Comparison of ENCODE assay signal across 8 cellular contexts in the genomic region with DNA sequence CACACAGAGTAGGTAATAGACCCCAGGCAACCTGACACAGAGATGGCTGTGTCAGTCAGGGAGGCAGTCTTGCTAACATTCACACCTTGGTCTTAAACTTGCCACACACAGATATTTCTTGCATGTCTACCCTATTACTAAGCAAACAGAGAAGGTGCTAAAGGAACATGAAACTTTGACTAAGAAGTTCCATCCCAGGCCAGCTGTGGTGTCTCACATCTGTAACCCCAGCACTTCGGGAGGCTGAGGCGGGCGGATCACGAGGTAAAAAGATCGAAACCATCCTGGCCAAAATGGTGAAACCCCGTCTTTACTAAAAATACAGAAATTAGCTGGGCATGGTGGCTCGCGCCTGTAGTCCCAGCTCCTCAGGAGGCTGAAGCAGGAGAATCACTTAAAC.
DNase-seq lines count a peak whose midpoint lies in the region; ATAC-seq and TF ChIP-seq lines count a peak whose summit lies in the region.

No MANE protein-coding gene starts in this region.

- no peak overlapping the region for H3K4me3 ChIP-seq in NB4 (ENCODE audit: low read depth, low read length)

- H3K4me1 ChIP-seq in foreskin keratinocyte = no peaks in the 10 kb centered on the region

- TF ChIP-seq CTCF in GM13976 (IDR thresholded peaks at IDR 0.05; ENCODE audit: borderline replicate concordance, control extremely low read depth, extremely low read depth, insufficient read depth, missing control alignments) (no peak), NB4 (IDR thresholded peaks at IDR 0.05; ENCODE audit: low read depth, low read length) (no peak), foreskin keratinocyte (conservative IDR thresholded peaks at IDR 0.05) (no peak)

- DNase-seq in GM13976 (ENCODE audit: low spot score) = peak; percentile 83
- DNase-seq in NB4 (ENCODE audit: low read depth) = peak; percentile 18
- DNase-seq in foreskin keratinocyte = peak; percentile 14 to 50
- DNase-seq in SHP77 (lab: John Stamatoyannopoulos, UW) = no peak
- no peak for DNase-seq in KBM-7
- no peak for DNase-seq in NCI-H774 (lab: John Stamatoyannopoulos, UW)
- DNase-seq in medulla oblongata (ENCODE audit: extremely low spot score) = no peak

- in situ Hi-C loops in GM13976 (cut with MboI; ENCODE audit: low sequenced_read_pairs, unreplicated experiment) = no loop called here
- in situ Hi-C loops in KBM-7 (cut with MboI; ENCODE audit: low pct_unique_long_range_greater_than_20kb, low sequenced_read_pairs) = no loop called here

- H3K27me3 ChIP-seq in foreskin keratinocyte = no peaks in the 10 kb centered on the region

- no peak for TF ChIP-seq POLR2A in NB4 (IDR thresholded peaks at IDR 0.05; ENCODE audit: extremely low read depth, insufficient read length)

- ATAC-seq in GM21737 (IDR thresholded peaks at IDR 0.05; ENCODE audit: unreplicated experiment) (peak; percentile 91), foreskin keratinocyte (no peak)

- H3K27ac ChIP-seq in foreskin keratinocyte = no peak overlapping the region

Comparison
In these comparisons a context has a peak if more than half of its experiments do, and no peak if none do; other contexts are left out.
1. DNase-seq: peak in GM13976 (single experiment), NB4 (single experiment) and foreskin keratinocyte (2 of 2); none in SHP77 (0 of 2), KBM-7 (single experiment), NCI-H774 (single experiment) and medulla oblongata (single experiment).